ENCODE assay signal across 8 cellular contexts in the genomic region with DNA sequence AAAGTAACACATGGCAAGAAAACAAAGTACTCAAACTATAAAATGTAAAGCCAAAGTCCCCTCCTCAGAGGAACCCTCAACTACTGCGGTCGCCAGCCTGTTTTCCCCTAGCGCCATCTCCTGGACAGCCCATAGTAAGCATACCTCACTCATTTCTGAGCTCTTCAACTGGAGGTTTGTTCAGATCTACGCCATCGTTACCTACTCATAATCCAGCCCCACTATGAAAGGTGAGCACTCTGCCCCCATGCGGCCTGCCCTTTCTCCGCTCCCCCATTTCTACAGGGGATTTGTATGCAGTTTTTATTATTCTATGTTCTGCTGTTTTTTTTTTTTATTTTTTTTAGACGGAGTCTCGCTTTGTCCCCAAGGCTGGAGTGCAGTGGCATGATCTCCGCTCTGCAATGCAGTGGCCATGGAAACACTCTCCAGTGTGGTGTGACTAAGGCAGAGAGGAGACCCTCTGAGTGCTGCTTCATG. TPM values are rescaled to one million over a fixed set of nuclear protein-coding genes. Genes with fewer than 3 reads are reported as not detected.
DNase-seq lines count a peak whose midpoint lies in the region; ATAC-seq lines count a peak whose summit lies in the region.

No MANE protein-coding gene starts in this region.

- ATAC-seq in GM21367 (IDR thresholded peaks at IDR 0.05; ENCODE audit: unreplicated experiment) (peak; percentile 63), naive B cell (ENCODE audit: low read depth in 2 of 2) (peak; percentile 97)
- peak; percentile 99 for ATAC-seq in effector memory CD8-positive, alpha-beta T cell (replicated peaks)
- peak; percentile 98 to 99 for ATAC-seq in stimulated activated naive B cell treated with anti-CD40 and anti-IgM and Interleukin-4, amounts not matched to agents 10 μg/mL and 1 μg/mL and 100 μg/mL, for 72 hours (replicated peaks)

- H3K27ac Mint-ChIP-seq in activated CD4-positive, alpha-beta memory T cell treated with anti-CD3 and anti-CD28 coated beads, Interleukin-2, amount 10 ng/mL, durations not matched to agents 7 days and 5 days = no peak overlapping the region
- H3K27ac Mint-ChIP-seq in effector memory CD8-positive, alpha-beta T cell = peak overlapping the region in 1 of 2 donors; percentile 71
- H3K27ac Mint-ChIP-seq in naive B cell = peak overlapping the region in 2 of 6 donors; percentile 28 to 64
- peak overlapping the region; percentile 42 for H3K27ac Mint-ChIP-seq in stimulated activated naive B cell treated with anti-CD40 and anti-IgM and Interleukin-4, amounts not matched to agents 10 μg/mL and 1 μg/mL and 100 μg/mL, for 72 hours

- no peak overlapping the region for H3K4me3 Mint-ChIP-seq in activated CD4-positive, alpha-beta memory T cell treated with anti-CD3 and anti-CD28 coated beads, Interleukin-2, amount 10 ng/mL, durations not matched to agents 7 days and 5 days
- H3K4me3 Mint-ChIP-seq in effector memory CD8-positive, alpha-beta T cell = no peak overlapping the region
- peak overlapping the region in 2 of 8 donors; percentile 11 to 20 for H3K4me3 Mint-ChIP-seq in naive B cell
- no peak overlapping the region for H3K4me3 Mint-ChIP-seq in stimulated activated naive B cell treated with anti-CD40 and anti-IgM and Interleukin-4, amounts not matched to agents 10 μg/mL and 1 μg/mL and 100 μg/mL, for 72 hours

- peak; percentile 58 for DNase-seq in AG08396 (ENCODE audit: low spot score)
- peak; percentile 71 for DNase-seq in NCI-H69 (lab: John Stamatoyannopoulos, UW)
- peak; percentile 75 for DNase-seq in activated CD4-positive, alpha-beta memory T cell treated with anti-CD3 and anti-CD28 coated beads, Interleukin-2, amount 10 ng/mL, durations not matched to agents 7 days and 5 days
- DNase-seq in effector memory CD8-positive, alpha-beta T cell = peak; percentile 55 to 64 (median 57)
- DNase-seq in naive B cell = peak; percentile 72
- peak; percentile 37 for DNase-seq in stimulated activated naive B cell treated with anti-CD40 and anti-IgM and Interleukin-4, amounts not matched to agents 10 μg/mL and 1 μg/mL and 100 μg/mL, for 72 hours
- no peak for DNase-seq in mesenteric fat pad (ENCODE audit: low spot score)

- CTCF ChIA-PET in activated CD4-positive, alpha-beta memory T cell treated with anti-CD3 and anti-CD28 coated beads, Interleukin-2, amount 10 ng/mL, durations not matched to agents 7 days and 5 days (lab: Charles Lee) = interaction anchor here (0.6 to 2.1 kb wide), 38 partner anchors 8 to 211 kb away, joined by 3 to 17 read pairs (median 5); a partner anchor contains a TSS

- peaks cover 3% of the 10 kb centered on the region for H3K36me3 Mint-ChIP-seq in activated CD4-positive, alpha-beta memory T cell treated with anti-CD3 and anti-CD28 coated beads, Interleukin-2, amount 10 ng/mL, durations not matched to agents 7 days and 5 days (ENCODE audit: low read depth)
- H3K36me3 Mint-ChIP-seq in effector memory CD8-positive, alpha-beta T cell (ENCODE audit: insufficient read depth) = peaks cover 3% of the 10 kb centered on the region
- no peaks in the 10 kb centered on the region for H3K36me3 Mint-ChIP-seq in naive B cell
- peaks cover 15% of the 10 kb centered on the region in 2 donors for H3K36me3 Mint-ChIP-seq in stimulated activated naive B cell treated with anti-CD40 and anti-IgM and Interleukin-4, amounts not matched to agents 10 μg/mL and 1 μg/mL and 100 μg/mL, for 72 hours

- POLR2A ChIA-PET in activated CD4-positive, alpha-beta memory T cell treated with anti-CD3 and anti-CD28 coated beads, Interleukin-2, amount 10 ng/mL, durations not matched to agents 7 days and 5 days (lab: Charles Lee) = interaction anchor here (1.0 to 1.3 kb wide), 3 partner anchors 25 to 84 kb away, joined by 3 read pairs; no protein-coding TSS in a partner anchor

- no peaks in the 10 kb centered on the region for H3K9me3 Mint-ChIP-seq in activated CD4-positive, alpha-beta memory T cell treated with anti-CD3 and anti-CD28 coated beads, Interleukin-2, amount 10 ng/mL, durations not matched to agents 7 days and 5 days
- no peaks in the 10 kb centered on the region for H3K9me3 Mint-ChIP-seq in effector memory CD8-positive, alpha-beta T cell
- no peaks in the 10 kb centered on the region for H3K9me3 Mint-ChIP-seq in naive B cell
- H3K9me3 Mint-ChIP-seq in stimulated activated naive B cell treated with anti-CD40 and anti-IgM and Interleukin-4, amounts not matched to agents 10 μg/mL and 1 μg/mL and 100 μg/mL, for 72 hours = no peaks in the 10 kb centered on the region

- H3K27me3 Mint-ChIP-seq in activated CD4-positive, alpha-beta memory T cell treated with anti-CD3 and anti-CD28 coated beads, Interleukin-2, amount 10 ng/mL, durations not matched to agents 7 days and 5 days = no peaks in the 10 kb centered on the region
- no peaks in the 10 kb centered on the region for H3K27me3 Mint-ChIP-seq in effector memory CD8-positive, alpha-beta T cell
- H3K27me3 Mint-ChIP-seq in naive B cell = no peaks in the 10 kb centered on the region
- H3K27me3 Mint-ChIP-seq in stimulated activated naive B cell treated with anti-CD40 and anti-IgM and Interleukin-4, amounts not matched to agents 10 μg/mL and 1 μg/mL and 100 μg/mL, for 72 hours = no peaks in the 10 kb centered on the region

- peaks cover 13% of the 10 kb centered on the region for H3K4me1 Mint-ChIP-seq in activated CD4-positive, alpha-beta memory T cell treated with anti-CD3 and anti-CD28 coated beads, Interleukin-2, amount 10 ng/mL, durations not matched to agents 7 days and 5 days
- peaks cover 2 to 9% of the 10 kb centered on the region in 2 donors for H3K4me1 Mint-ChIP-seq in effector memory CD8-positive, alpha-beta T cell (ENCODE audit: low read depth in 2 of 2)
- peaks cover 21 to 33% (median 22%) of the 10 kb centered on the region in 3 donors for H3K4me1 Mint-ChIP-seq in naive B cell
- peaks cover 19 to 31% of the 10 kb centered on the region in 2 donors for H3K4me1 Mint-ChIP-seq in stimulated activated naive B cell treated with anti-CD40 and anti-IgM and Interleukin-4, amounts not matched to agents 10 μg/mL and 1 μg/mL and 100 μg/mL, for 72 hours

RNA-seq across cellular contexts. Expression of a gene that starts 26.2 kb away (rescaled TPM):
- total RNA-seq in activated CD4-positive, alpha-beta memory T cell treated with anti-CD3 and anti-CD28 coated beads, Interleukin-2, amount 10 ng/mL, durations not matched to agents 7 days and 5 days = 10 to 100 TPM; 12.0 to 12.9 TPM
- polyA plus RNA-seq in naive B cell (ENCODE audit: low read depth in 6 of 6) = 10 to 100 TPM in 1 of 6 donors, 1 to 10 TPM in 4, not detected in 1; 5.0 to 14.4 (median 7.8) TPM
- total RNA-seq in mesenteric fat pad = 12.5 TPM

RNA-seq across cellular contexts. Expression of a gene that starts 43.6 kb away (rescaled TPM):
- not detected for total RNA-seq in activated CD4-positive, alpha-beta memory T cell treated with anti-CD3 and anti-CD28 coated beads, Interleukin-2, amount 10 ng/mL, durations not matched to agents 7 days and 5 days
- polyA plus RNA-seq in naive B cell (ENCODE audit: low read depth in 6 of 6) = not detected
- total RNA-seq in mesenteric fat pad = 32.7 TPM

RNA-seq across cellular contexts. Expression of a gene that starts 51.2 kb away (rescaled TPM):
- total RNA-seq in activated CD4-positive, alpha-beta memory T cell treated with anti-CD3 and anti-CD28 coated beads, Interleukin-2, amount 10 ng/mL, durations not matched to agents 7 days and 5 days = 100 to 1,000 TPM; 224 to 233 TPM
- 10 to 100 TPM; 51.5 to 87.2 (median 64.3) TPM for polyA plus RNA-seq in naive B cell (ENCODE audit: low read depth in 6 of 6)
- 104 TPM for total RNA-seq in mesenteric fat pad

Comparison
In these comparisons a context has a peak if more than half of its experiments do, and no peak if none do; other contexts are left out.
1. RNA of a gene that starts 43.6 kb away (total RNA-seq): 32.7 TPM in mesenteric fat pad (single experiment); not detected in activated CD4-positive, alpha-beta memory T cell treated with anti-CD3 and anti-CD28 coated beads, Interleukin-2, amount 10 ng/mL, durations not matched to agents 7 days and 5 days; every median in the first group is over 10 times any median in the second.
2. Peak in every context shown above with its lines, with median percentiles within 50 percentile points of each other: ATAC-seq.